ENCODE assay signal across 6 cellular contexts in genomic region chr5:1140818-1141189, GRCh38.
"Had no signal": no experiment of that assay in that cellular context is flagged by ENCODE, and none has a peak within 500 bp of the region (broad histone marks: within the 10 kb centered on the region; RNA-seq: fewer than 3 reads in every experiment).

No MANE protein-coding gene starts in this region.

- H3K27me3 ChIP-seq: heart right ventricle, upper lobe of left lung had no signal

- H3K4me3 ChIP-seq: heart right ventricle, upper lobe of left lung had no signal

- H3K27ac ChIP-seq: epithelial cell of prostate, heart right ventricle, upper lobe of left lung had no signal

- H3K9me3 ChIP-seq: heart right ventricle, spleen, upper lobe of left lung had no signal

- H3K36me3 ChIP-seq: heart right ventricle, spleen, upper lobe of left lung had no signal

- DNase-seq: cortex of kidney, midbrain had no signal
